In genomic region chr12:80017261-80017870, GRCh38 we compare ENCODE assay signal across 27 cellular contexts.
A peak's percentile ranks its signal among the peaks of the same experiment; 100 is the strongest.
DNase-seq lines count a peak whose midpoint lies in the region; ATAC-seq and TF ChIP-seq lines count a peak whose summit lies in the region.
"Had no signal": no experiment of that assay in that cellular context is flagged by ENCODE, and none has a peak within 500 bp of the region (broad histone marks: within the 10 kb centered on the region; RNA-seq: fewer than 3 reads in every experiment).

No MANE protein-coding gene starts in this region.

- no peaks in the 10 kb centered on the region for H3K36me3 Mint-ChIP-seq in activated CD4-positive, alpha-beta T cell treated with anti-CD3 and anti-CD28 coated beads for 36 hours (ENCODE audit: low read depth)

- TF ChIP-seq POLR2A in esophagus muscularis mucosa (IDR thresholded peaks at IDR 0.05; ENCODE audit: low read depth) (no peak), uterus (IDR thresholded peaks at IDR 0.05) (no peak)

- TF ChIP-seq CTCF in esophagus muscularis mucosa (IDR thresholded peaks at IDR 0.05) = no peak
- TF ChIP-seq CTCF in uterus (IDR thresholded peaks at IDR 0.05) = no peak

- no peak overlapping the region for H3K27ac Mint-ChIP-seq in activated CD4-positive, alpha-beta T cell treated with anti-CD3 and anti-CD28 coated beads for 36 hours
- H3K27ac Mint-ChIP-seq: activated CD8-positive, alpha-beta T cell treated with anti-CD3 and anti-CD28 coated beads for 36 hours; naive B cell had no signal

- intact Hi-C loops in esophagus muscularis mucosa (cut with DNase I) (no loop called here), uterus (cut with DNase I; ENCODE audit: low total_unique reads) (no loop called here)
- intact Hi-C loops in activated CD4-positive, alpha-beta T cell treated with anti-CD3 and anti-CD28 coated beads for 36 hours (cut with DNase I, micrococcal nuclease) = no loop called here

- H3K36me3 ChIP-seq in SK-N-MC (ENCODE audit: insufficient read depth, low read length) (no peaks in the 10 kb centered on the region), esophagus muscularis mucosa (no peaks in the 10 kb centered on the region), muscle layer of duodenum (ENCODE audit: control insufficient read depth in 1 of 2, insufficient read depth in 2 of 2, low read length in 2 of 2) (no peaks in the 10 kb centered on the region), uterus (no peaks in the 10 kb centered on the region)
- H3K36me3 ChIP-seq: BLaER1, heart right ventricle, stomach had no signal

- TF ChIP-seq EP300 in esophagus muscularis mucosa (IDR thresholded peaks at IDR 0.05) = no peak

- peak overlapping the region; percentile 19 for H3K9ac ChIP-seq in SK-N-MC (ENCODE audit: insufficient read length)
- H3K9ac ChIP-seq: BLaER1 had no signal

- no peak for DNase-seq in SK-N-MC (ENCODE audit: low read depth, low spot score)
- DNase-seq in esophagus muscularis mucosa (ENCODE audit: extremely low spot score) = no peak
- no peak for DNase-seq in uterus
- no peak for DNase-seq in activated T-cell treated with anti-CD3 and anti-CD28 coated beads, Interleukin-2, amount 50 U/mL, for 1 hour
- DNase-seq in activated CD4-positive, alpha-beta T cell treated with anti-CD3 and anti-CD28 coated beads for 36 hours = no peak
- DNase-seq: activated CD8-positive, alpha-beta T cell treated with anti-CD3 and anti-CD28 coated beads for 36 hours; body of pancreas; COR-L47; DMS53; heart right ventricle; KG1; left colon; MM.1S; naive B cell; NCI-H1417; NCI-H2081; NCI-H226; NCI-H748 treated with DMSO at 0.1 percent for 48 hours; SIG-M5; stimulated activated CD4-positive, alpha-beta T cell treated with anti-CD3 and anti-CD28 coated beads, Interleukin-1b, Interleukin-23, amount 100 ng/mL, for 48 hours; stomach had no signal

- peak overlapping the region; percentile 33; the same call in 1 of the 2 replicates for H3K27ac ChIP-seq in SK-N-MC
- H3K27ac ChIP-seq in esophagus muscularis mucosa (replicated peaks in 1 of 4) = peak overlapping the region; percentile 73 to 80 (median 78)
- H3K27ac ChIP-seq in muscle layer of duodenum (ENCODE audit: low read length) = peak overlapping the region; percentile 66
- H3K27ac ChIP-seq in uterus = peak overlapping the region; percentile 18 to 64
- H3K27ac ChIP-seq: BLaER1, body of pancreas had no signal

- H3K4me3 ChIP-seq in SK-N-MC (no peak overlapping the region; the same call in 1 of the 2 replicates), esophagus muscularis mucosa (peak overlapping the region in 3 of 4 donors; percentile 16 to 19 (median 19)), muscle layer of duodenum (ENCODE audit: low read depth in 1 of 2, low read length in 2 of 2) (no peak overlapping the region), uterus (no peak overlapping the region)
- H3K4me3 ChIP-seq: BLaER1, body of pancreas, heart right ventricle, smooth muscle cell, stomach had no signal

- POLR2A ChIA-PET in activated CD4-positive, alpha-beta T cell treated with anti-CD3 and anti-CD28 coated beads for 36 hours (lab: Charles Lee) = no interaction called here

- peaks cover 5% of the 10 kb centered on the region for H3K27me3 Mint-ChIP-seq in activated CD4-positive, alpha-beta T cell treated with anti-CD3 and anti-CD28 coated beads for 36 hours
- H3K27me3 Mint-ChIP-seq: activated CD8-positive, alpha-beta T cell treated with anti-CD3 and anti-CD28 coated beads for 36 hours had no signal

- no peaks in the 10 kb centered on the region for H3K9me3 Mint-ChIP-seq in activated CD4-positive, alpha-beta T cell treated with anti-CD3 and anti-CD28 coated beads for 36 hours (ENCODE audit: low read depth)
- H3K9me3 Mint-ChIP-seq: activated CD8-positive, alpha-beta T cell treated with anti-CD3 and anti-CD28 coated beads for 36 hours had no signal

- no peaks in the 10 kb centered on the region for H3K27me3 ChIP-seq in esophagus muscularis mucosa
- H3K27me3 ChIP-seq in muscle layer of duodenum (ENCODE audit: low read depth, low read length) = no peaks in the 10 kb centered on the region
- H3K27me3 ChIP-seq in uterus = no peaks in the 10 kb centered on the region
- H3K27me3 ChIP-seq: BLaER1, body of pancreas, heart right ventricle, stomach had no signal

- no peaks in the 10 kb centered on the region for H3K4me1 Mint-ChIP-seq in activated CD4-positive, alpha-beta T cell treated with anti-CD3 and anti-CD28 coated beads for 36 hours
- H3K4me1 Mint-ChIP-seq: naive B cell had no signal

- CTCF ChIA-PET in activated CD4-positive, alpha-beta T cell treated with anti-CD3 and anti-CD28 coated beads for 36 hours (lab: Charles Lee) = interaction anchor here (1.4 kb wide), 1 partner anchor 12 kb away, joined by 5 read pairs; no protein-coding TSS in a partner anchor

- no peaks in the 10 kb centered on the region; the same call in 1 of the 2 replicates for H3K9me3 ChIP-seq in SK-N-MC (ENCODE audit: low read depth, low read length)
- H3K9me3 ChIP-seq in esophagus muscularis mucosa = peaks cover 0 to 2% (median under 1%) of the 10 kb centered on the region in 4 donors
- no peaks in the 10 kb centered on the region for H3K9me3 ChIP-seq in muscle layer of duodenum (ENCODE audit: control insufficient read depth in 1 of 2, low read length in 2 of 2)
- no peaks in the 10 kb centered on the region for H3K9me3 ChIP-seq in uterus
- H3K9me3 ChIP-seq: body of pancreas had no signal

- peaks cover 0 to 37% (median 33%) of the 10 kb centered on the region in 4 donors for H3K4me1 ChIP-seq in esophagus muscularis mucosa
- H3K4me1 ChIP-seq in muscle layer of duodenum (ENCODE audit: control insufficient read depth in 1 of 2, insufficient read depth in 2 of 2, low read length in 2 of 2) = peaks cover 0 to 10% of the 10 kb centered on the region in 2 donors
- H3K4me1 ChIP-seq in uterus = no peaks in the 10 kb centered on the region
- H3K4me1 ChIP-seq: BLaER1, body of pancreas, stomach had no signal

- H3K4me3 Mint-ChIP-seq in activated CD4-positive, alpha-beta T cell treated with anti-CD3 and anti-CD28 coated beads for 36 hours = no peak overlapping the region
- H3K4me3 Mint-ChIP-seq: activated CD8-positive, alpha-beta T cell treated with anti-CD3 and anti-CD28 coated beads for 36 hours; naive B cell had no signal

- ATAC-seq in GM21825 (IDR thresholded peaks at IDR 0.05; ENCODE audit: unreplicated experiment) = no peak
- ATAC-seq in activated CD4-positive, alpha-beta T cell treated with anti-CD3 and anti-CD28 coated beads for 36 hours = no peak
- ATAC-seq: activated CD4-positive, CD25-positive, alpha-beta regulatory T cell treated with anti-CD3 and anti-CD28 coated beads, Interleukin-2, amount 50 U/mL, for 24 hours; activated CD8-positive, alpha-beta T cell treated with anti-CD3 and anti-CD28 coated beads for 36 hours; body of pancreas; HCT116; left colon had no signal

- WGBS in esophagus muscularis mucosa = 27% methylated on average over 1 of the region's 1 CpG

Comparison
In these comparisons a context has a peak if more than half of its experiments do, and no peak if none do; other contexts are left out.
1. H3K4me3 ChIP-seq: peak in esophagus muscularis mucosa (3 of 4); none in SK-N-MC (single experiment), muscle layer of duodenum (0 of 2) and uterus (0 of 2).
2. Peak in every context shown above with its lines, with median percentiles within 50 percentile points of each other: H3K27ac ChIP-seq.